In the genomic region with DNA sequence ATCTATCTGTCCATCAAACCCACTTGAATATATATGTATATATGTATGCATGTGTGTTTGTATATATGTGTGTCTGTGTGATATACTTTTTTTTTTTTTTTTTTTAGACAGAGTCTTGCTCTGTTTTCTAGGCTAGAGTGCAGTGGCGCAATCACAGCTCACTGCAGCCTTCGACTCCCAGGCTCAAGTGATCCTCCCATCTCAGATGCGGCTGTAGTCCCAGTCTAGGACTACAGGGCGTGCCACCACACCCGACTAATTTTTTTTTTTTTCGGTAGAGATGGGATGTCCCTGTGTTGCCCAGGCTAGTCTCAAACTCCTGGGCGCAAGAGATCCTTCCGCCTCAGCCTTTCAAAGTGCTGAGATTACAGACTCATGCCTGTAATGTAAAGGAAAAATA, we compare ENCODE assay signal across 24 cellular contexts. TPM values are rescaled to one million over a fixed set of nuclear protein-coding genes. Genes with fewer than 3 reads are reported as not detected.
"Had no signal": no experiment of that assay in that cellular context is flagged by ENCODE, and none has a peak within 500 bp of the region (broad histone marks: within the 10 kb centered on the region; RNA-seq: fewer than 3 reads in every experiment).

No MANE protein-coding gene starts in this region.

- H3K27me3 Mint-ChIP-seq: brain had no signal

- H3K4me3 ChIP-seq: gastrocnemius medialis, heart left ventricle, lower lobe of right lung, prostate gland, smooth muscle cell had no signal

- H3K27ac ChIP-seq: gastrocnemius medialis, heart left ventricle, lower lobe of right lung, prostate gland had no signal

- DNase-seq: activated CD4-positive, alpha-beta T cell treated with anti-CD3 and anti-CD28 coated beads, Interleukin-2, amount 50 U/mL, for 1 hour; activated CD8-positive, alpha-beta memory T cell treated with anti-CD3 and anti-CD28 coated beads for 24 hours; activated gamma-delta T cell treated with Interleukin-2 at 50 U/mL for 16 hours; cortex of kidney; effector CD4-positive, alpha-beta T cell; gastrocnemius medialis; heart left ventricle; immature natural killer cell; left cardiac atrium; lower lobe of right lung; midbrain; right cardiac atrium; stimulated activated CD4-positive, alpha-beta T cell treated with anti-CD3 and anti-CD28 coated beads, Interleukin-4, amount 100 ng/mL, for 4 hours; stimulated activated CD8-positive, alpha-beta memory T cell treated with anti-CD3 and anti-CD28 coated beads, Interleukin-4, amount 100 ng/mL, for 48 hours; stimulated activated naive CD4-positive, alpha-beta T cell treated with Interleukin-2 at 50 U/mL for 16 hours; T-helper 2 cell had no signal

- H3K27me3 ChIP-seq: gastrocnemius medialis had no signal

- H3K4me3 Mint-ChIP-seq: activated naive CD8-positive, alpha-beta T cell; brain; immature natural killer cell had no signal

- H3K27ac Mint-ChIP-seq: activated naive CD8-positive, alpha-beta T cell; brain; immature natural killer cell had no signal

- H3K9me3 Mint-ChIP-seq: brain, immature natural killer cell had no signal

- H3K36me3 Mint-ChIP-seq: activated naive CD8-positive, alpha-beta T cell; brain; immature natural killer cell had no signal

- H3K4me2 ChIP-seq: smooth muscle cell had no signal

- ATAC-seq: activated CD4-positive, CD25-positive, alpha-beta regulatory T cell treated with anti-CD3 and anti-CD28 coated beads, Interleukin-2, amount 50 U/mL, for 24 hours; gastrocnemius medialis; heart left ventricle; left cardiac atrium; lower lobe of right lung; right cardiac atrium had no signal

- H3K36me3 ChIP-seq: gastrocnemius medialis, heart left ventricle, lower lobe of right lung, prostate gland had no signal

- H3K4me1 ChIP-seq: gastrocnemius medialis, prostate gland had no signal

RNA-seq across cellular contexts. Expression of a gene that starts 13.0 kb away (rescaled TPM):
- total RNA-seq: gastrocnemius medialis, heart left ventricle, left cardiac atrium, lower lobe of right lung, myocyte, osteoblast, prostate gland, right cardiac atrium, smooth muscle cell had no signal
- polyA plus RNA-seq: heart left ventricle, immature natural killer cell, neural cell, right cardiac atrium, smooth muscle cell had no signal

RNA-seq across cellular contexts. Expression of a gene that starts 16.8 kb away (rescaled TPM):
- total RNA-seq: gastrocnemius medialis, heart left ventricle, myocyte, osteoblast, prostate gland, smooth muscle cell had no signal
- polyA plus RNA-seq: immature natural killer cell, neural cell, smooth muscle cell had no signal

RNA-seq across cellular contexts. Expression of a gene that starts 32.5 kb away (rescaled TPM):
- total RNA-seq: gastrocnemius medialis, heart left ventricle, left cardiac atrium, lower lobe of right lung, myocyte, osteoblast, right cardiac atrium, smooth muscle cell had no signal
- polyA plus RNA-seq: heart left ventricle, immature natural killer cell, neural cell, right cardiac atrium, smooth muscle cell had no signal
